1 cellular context compared by ENCODE assay signal in the genomic region with DNA sequence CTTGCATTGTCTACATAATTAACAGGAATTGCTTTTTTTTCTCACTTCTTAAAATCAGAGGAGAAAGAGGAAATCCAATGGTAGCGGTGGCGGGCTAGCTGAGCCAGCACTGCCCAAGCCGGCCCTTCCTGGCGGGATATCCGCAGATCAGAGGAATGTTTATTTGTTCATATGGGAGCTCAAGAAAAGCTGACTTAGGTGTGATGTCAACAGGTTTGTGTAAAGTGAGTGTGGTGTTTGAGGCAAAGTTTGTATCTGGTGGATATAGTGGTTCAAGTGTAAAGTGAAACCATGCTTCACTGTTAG.
TF ChIP-seq lines count a peak whose summit lies in the region.

No MANE protein-coding gene starts in this region.

TF ChIP-seq in GM12878, 131 proteins besides CTCF, POLR2A, EP300 and RAD21 (continued from another document):
- TF ChIP-seq, protein P1, sequence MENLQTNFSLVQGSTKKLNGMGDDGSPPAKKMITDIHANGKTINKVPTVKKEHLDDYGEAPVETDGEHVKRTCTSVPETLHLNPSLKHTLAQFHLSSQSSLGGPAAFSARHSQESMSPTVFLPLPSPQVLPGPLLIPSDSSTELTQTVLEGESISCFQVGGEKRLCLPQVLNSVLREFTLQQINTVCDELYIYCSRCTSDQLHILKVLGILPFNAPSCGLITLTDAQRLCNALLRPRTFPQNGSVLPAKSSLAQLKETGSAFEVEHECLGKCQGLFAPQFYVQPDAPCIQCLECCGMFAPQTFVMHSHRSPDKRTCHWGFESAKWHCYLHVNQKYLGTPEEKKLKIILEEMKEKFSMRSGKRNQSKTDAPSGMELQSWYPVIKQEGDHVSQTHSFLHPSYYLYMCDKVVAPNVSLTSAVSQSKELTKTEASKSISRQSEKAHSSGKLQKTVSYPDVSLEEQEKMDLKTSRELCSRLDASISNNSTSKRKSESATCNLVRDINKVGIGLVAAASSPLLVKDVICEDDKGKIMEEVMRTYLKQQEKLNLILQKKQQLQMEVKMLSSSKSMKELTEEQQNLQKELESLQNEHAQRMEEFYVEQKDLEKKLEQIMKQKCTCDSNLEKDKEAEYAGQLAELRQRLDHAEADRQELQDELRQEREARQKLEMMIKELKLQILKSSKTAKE (IDR thresholded peaks at IDR 0.05; ENCODE audit: low read depth, poor library complexity, severe bottlenecking), result no peak
- TF ChIP-seq, protein P2, sequence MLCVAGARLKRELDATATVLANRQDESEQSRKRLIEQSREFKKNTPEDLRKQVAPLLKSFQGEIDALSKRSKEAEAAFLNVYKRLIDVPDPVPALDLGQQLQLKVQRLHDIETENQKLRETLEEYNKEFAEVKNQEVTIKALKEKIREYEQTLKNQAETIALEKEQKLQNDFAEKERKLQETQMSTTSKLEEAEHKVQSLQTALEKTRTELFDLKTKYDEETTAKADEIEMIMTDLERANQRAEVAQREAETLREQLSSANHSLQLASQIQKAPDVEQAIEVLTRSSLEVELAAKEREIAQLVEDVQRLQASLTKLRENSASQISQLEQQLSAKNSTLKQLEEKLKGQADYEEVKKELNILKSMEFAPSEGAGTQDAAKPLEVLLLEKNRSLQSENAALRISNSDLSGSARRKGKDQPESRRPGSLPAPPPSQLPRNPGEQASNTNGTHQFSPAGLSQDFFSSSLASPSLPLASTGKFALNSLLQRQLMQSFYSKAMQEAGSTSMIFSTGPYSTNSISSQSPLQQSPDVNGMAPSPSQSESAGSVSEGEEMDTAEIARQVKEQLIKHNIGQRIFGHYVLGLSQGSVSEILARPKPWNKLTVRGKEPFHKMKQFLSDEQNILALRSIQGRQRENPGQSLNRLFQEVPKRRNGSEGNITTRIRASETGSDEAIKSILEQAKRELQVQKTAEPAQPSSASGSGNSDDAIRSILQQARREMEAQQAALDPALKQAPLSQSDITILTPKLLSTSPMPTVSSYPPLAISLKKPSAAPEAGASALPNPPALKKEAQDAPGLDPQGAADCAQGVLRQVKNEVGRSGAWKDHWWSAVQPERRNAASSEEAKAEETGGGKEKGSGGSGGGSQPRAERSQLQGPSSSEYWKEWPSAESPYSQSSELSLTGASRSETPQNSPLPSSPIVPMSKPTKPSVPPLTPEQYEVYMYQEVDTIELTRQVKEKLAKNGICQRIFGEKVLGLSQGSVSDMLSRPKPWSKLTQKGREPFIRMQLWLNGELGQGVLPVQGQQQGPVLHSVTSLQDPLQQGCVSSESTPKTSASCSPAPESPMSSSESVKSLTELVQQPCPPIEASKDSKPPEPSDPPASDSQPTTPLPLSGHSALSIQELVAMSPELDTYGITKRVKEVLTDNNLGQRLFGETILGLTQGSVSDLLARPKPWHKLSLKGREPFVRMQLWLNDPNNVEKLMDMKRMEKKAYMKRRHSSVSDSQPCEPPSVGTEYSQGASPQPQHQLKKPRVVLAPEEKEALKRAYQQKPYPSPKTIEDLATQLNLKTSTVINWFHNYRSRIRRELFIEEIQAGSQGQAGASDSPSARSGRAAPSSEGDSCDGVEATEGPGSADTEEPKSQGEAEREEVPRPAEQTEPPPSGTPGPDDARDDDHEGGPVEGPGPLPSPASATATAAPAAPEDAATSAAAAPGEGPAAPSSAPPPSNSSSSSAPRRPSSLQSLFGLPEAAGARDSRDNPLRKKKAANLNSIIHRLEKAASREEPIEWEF (IDR thresholded peaks at IDR 0.05; ENCODE audit: insufficient replicate concordance, low read depth, low read length), result no peak
- TF ChIP-seq, protein P3, sequence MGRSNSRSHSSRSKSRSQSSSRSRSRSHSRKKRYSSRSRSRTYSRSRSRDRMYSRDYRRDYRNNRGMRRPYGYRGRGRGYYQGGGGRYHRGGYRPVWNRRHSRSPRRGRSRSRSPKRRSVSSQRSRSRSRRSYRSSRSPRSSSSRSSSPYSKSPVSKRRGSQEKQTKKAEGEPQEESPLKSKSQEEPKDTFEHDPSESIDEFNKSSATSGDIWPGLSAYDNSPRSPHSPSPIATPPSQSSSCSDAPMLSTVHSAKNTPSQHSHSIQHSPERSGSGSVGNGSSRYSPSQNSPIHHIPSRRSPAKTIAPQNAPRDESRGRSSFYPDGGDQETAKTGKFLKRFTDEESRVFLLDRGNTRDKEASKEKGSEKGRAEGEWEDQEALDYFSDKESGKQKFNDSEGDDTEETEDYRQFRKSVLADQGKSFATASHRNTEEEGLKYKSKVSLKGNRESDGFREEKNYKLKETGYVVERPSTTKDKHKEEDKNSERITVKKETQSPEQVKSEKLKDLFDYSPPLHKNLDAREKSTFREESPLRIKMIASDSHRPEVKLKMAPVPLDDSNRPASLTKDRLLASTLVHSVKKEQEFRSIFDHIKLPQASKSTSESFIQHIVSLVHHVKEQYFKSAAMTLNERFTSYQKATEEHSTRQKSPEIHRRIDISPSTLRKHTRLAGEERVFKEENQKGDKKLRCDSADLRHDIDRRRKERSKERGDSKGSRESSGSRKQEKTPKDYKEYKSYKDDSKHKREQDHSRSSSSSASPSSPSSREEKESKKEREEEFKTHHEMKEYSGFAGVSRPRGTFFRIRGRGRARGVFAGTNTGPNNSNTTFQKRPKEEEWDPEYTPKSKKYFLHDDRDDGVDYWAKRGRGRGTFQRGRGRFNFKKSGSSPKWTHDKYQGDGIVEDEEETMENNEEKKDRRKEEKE (IDR thresholded peaks at IDR 0.05), result no peak
- TF ChIP-seq CBFB (IDR thresholded peaks at IDR 0.05; ENCODE audit: low read depth) (no peak), ETV6 (conservative IDR thresholded peaks at IDR 0.05 in 1 of 2, IDR thresholded peaks at IDR 0.05 in 1 of 2; ENCODE audit: borderline replicate concordance in 1 of 2, low read depth in 1 of 2) (no peak), EED (IDR thresholded peaks at IDR 0.05; ENCODE audit: low read depth) (no peak), CBX3 (IDR thresholded peaks at IDR 0.05; ENCODE audit: borderline replicate concordance, low read depth) (no peak), JUND (IDR thresholded peaks at IDR 0.05; ENCODE audit: low read depth, low read length) (no peak), ZNF24 (IDR thresholded peaks at IDR 0.05) (no peak)
